1 cellular context compared by ENCODE assay signal in genomic region chr1:32307313-32307712, GRCh38.
TF ChIP-seq lines count a peak whose summit lies in the region.

No MANE protein-coding gene starts in this region.

TF ChIP-seq in GM12878, 131 proteins besides CTCF, POLR2A, EP300 and RAD21:
- TF ChIP-seq ZNF687 (IDR thresholded peaks at IDR 0.05) = no peak
- TF ChIP-seq, protein P1, sequence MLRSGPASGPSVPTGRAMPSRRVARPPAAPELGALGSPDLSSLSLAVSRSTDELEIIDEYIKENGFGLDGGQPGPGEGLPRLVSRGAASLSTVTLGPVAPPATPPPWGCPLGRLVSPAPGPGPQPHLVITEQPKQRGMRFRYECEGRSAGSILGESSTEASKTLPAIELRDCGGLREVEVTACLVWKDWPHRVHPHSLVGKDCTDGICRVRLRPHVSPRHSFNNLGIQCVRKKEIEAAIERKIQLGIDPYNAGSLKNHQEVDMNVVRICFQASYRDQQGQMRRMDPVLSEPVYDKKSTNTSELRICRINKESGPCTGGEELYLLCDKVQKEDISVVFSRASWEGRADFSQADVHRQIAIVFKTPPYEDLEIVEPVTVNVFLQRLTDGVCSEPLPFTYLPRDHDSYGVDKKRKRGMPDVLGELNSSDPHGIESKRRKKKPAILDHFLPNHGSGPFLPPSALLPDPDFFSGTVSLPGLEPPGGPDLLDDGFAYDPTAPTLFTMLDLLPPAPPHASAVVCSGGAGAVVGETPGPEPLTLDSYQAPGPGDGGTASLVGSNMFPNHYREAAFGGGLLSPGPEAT (IDR thresholded peaks at IDR 0.05; ENCODE audit: low read depth) = no peak
- TF ChIP-seq, protein P2, sequence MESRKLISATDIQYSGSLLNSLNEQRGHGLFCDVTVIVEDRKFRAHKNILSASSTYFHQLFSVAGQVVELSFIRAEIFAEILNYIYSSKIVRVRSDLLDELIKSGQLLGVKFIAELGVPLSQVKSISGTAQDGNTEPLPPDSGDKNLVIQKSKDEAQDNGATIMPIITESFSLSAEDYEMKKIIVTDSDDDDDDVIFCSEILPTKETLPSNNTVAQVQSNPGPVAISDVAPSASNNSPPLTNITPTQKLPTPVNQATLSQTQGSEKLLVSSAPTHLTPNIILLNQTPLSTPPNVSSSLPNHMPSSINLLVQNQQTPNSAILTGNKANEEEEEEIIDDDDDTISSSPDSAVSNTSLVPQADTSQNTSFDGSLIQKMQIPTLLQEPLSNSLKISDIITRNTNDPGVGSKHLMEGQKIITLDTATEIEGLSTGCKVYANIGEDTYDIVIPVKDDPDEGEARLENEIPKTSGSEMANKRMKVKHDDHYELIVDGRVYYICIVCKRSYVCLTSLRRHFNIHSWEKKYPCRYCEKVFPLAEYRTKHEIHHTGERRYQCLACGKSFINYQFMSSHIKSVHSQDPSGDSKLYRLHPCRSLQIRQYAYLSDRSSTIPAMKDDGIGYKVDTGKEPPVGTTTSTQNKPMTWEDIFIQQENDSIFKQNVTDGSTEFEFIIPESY (IDR thresholded peaks at IDR 0.05) = no peak
- no peak for TF ChIP-seq PML (IDR thresholded peaks at IDR 0.05; ENCODE audit: low read length)
- TF ChIP-seq POU2F2 (IDR thresholded peaks at IDR 0.05; ENCODE audit: borderline replicate concordance, low read depth, low read length) = no peak
- TF ChIP-seq STAT3 (IDR thresholded peaks at IDR 0.05; ENCODE audit: low read depth, low read length) = no peak
- no peak for TF ChIP-seq MEF2B (IDR thresholded peaks at IDR 0.05; ENCODE audit: partially characterized antibody, poor library complexity, severe bottlenecking)
- no peak for TF ChIP-seq RUNX3 (IDR thresholded peaks at IDR 0.05; ENCODE audit: low read length)
- no peak for TF ChIP-seq BACH1 (IDR thresholded peaks at IDR 0.05; ENCODE audit: borderline replicate concordance)
- TF ChIP-seq CEBPB (IDR thresholded peaks at IDR 0.05; ENCODE audit: borderline replicate concordance in 1 of 2, low read depth in 2 of 2, low read length in 2 of 2) = no peak
- TF ChIP-seq PKNOX1 (IDR thresholded peaks at IDR 0.05) = no peak
- TF ChIP-seq RELA (IDR thresholded peaks at IDR 0.05; ENCODE audit: borderline replicate concordance, partially characterized antibody) = no peak
- TF ChIP-seq RBBP5 (conservative IDR thresholded peaks at IDR 0.05) = no peak
